Comparison of ENCODE assay signal across 27 cellular contexts in genomic region chr3:106850429-106850828, GRCh38.
A peak's percentile ranks its signal among the peaks of the same experiment; 100 is the strongest.
DNase-seq lines count a peak whose midpoint lies in the region; ATAC-seq, FAIRE-seq and TF ChIP-seq lines count a peak whose summit lies in the region.
"Had no signal": no experiment of that assay in that cellular context is flagged by ENCODE, and none has a peak within 500 bp of the region (broad histone marks: within the 10 kb centered on the region; RNA-seq: fewer than 3 reads in every experiment).

No MANE protein-coding gene starts in this region.

- DNase-seq in EL (peak; percentile 75), IMR-90 (peak; percentile 76), dedifferentiated amniotic fluid mesenchymal stem cell (ENCODE audit: extremely low spot score) (peak; percentile 53), osteoblast (ENCODE audit: insufficient read length, low spot score, missing footprints) (peak; percentile 73), neural progenitor cell (ENCODE audit: low spot score) (no peak), GM12891 (ENCODE audit: insufficient read length, low spot score) (no peak), amygdala (lab: John Stamatoyannopoulos, UW) (no peak)
- DNase-seq: activated CD8-positive, alpha-beta memory T cell treated with anti-CD3 and anti-CD28 coated beads for 24 hours; activated T-cell treated with anti-CD3 and anti-CD28 coated beads, Interleukin-2, amount 50 U/mL, for 1 hour; adrenal gland; CD8-positive, alpha-beta memory T cell; effector CD4-positive, alpha-beta T cell; Karpas-422; kidney; NCI-H1048; NCI-H1694 treated with DMSO at 0.1 percent for 48 hours; NCI-H526 treated with DMSO at 0.1 percent for 48 hours; stimulated activated CD4-positive, alpha-beta T cell treated with anti-CD3 and anti-CD28 coated beads, Interleukin-1b, Interleukin-23, amount 100 ng/mL, for 48 hours had no signal

- H3K9ac ChIP-seq in IMR-90 (ENCODE audit: low read depth, low read length), result no peak overlapping the region
- no peak overlapping the region for H3K9ac ChIP-seq in neural progenitor cell

- POLR2A ChIA-PET in IMR-90 (lab: Charles Lee; ENCODE audit: unreplicated experiment), result no interaction called here

- H2BK15ac ChIP-seq in IMR-90 (ENCODE audit: low read depth, low read length), result no peak overlapping the region

- H4K91ac ChIP-seq in IMR-90 (ENCODE audit: insufficient read depth, low read depth, low read length), result no peak overlapping the region

- dilution Hi-C loops in IMR-90 (cut with HindIII; ENCODE audit: low sequenced_read_pairs, unreplicated experiment), result no loop called here

- H3K79me2 ChIP-seq in osteoblast (ENCODE audit: insufficient read depth, low read length), result peaks cover 28% of the 10 kb centered on the region
- H3K79me2 ChIP-seq in neural progenitor cell (ENCODE audit: low read depth), result no peaks in the 10 kb centered on the region

- H4K8ac ChIP-seq in IMR-90 (ENCODE audit: low read depth in 2 of 2, low read length in 2 of 2), result 0 out of 4 replicates have a peak overlapping the region, but pooled peaks of 1 of the 2 experiments have one; percentile 1

- no peak for TF ChIP-seq RAD21 in IMR-90 (IDR thresholded peaks at IDR 0.05; ENCODE audit: low read length)

- no peaks in the 10 kb centered on the region for H3K4me1 Mint-ChIP-seq in activated T-helper 17 cell treated with anti-CD3 and anti-CD28 coated beads, Interleukin-2, amount 50 U/mL, for 72 hours
- H3K4me1 Mint-ChIP-seq in neural progenitor cell, result no peaks in the 10 kb centered on the region
- H3K4me1 Mint-ChIP-seq: CD8-positive, alpha-beta memory T cell; neural crest cell had no signal

- TF ChIP-seq POLR2A in IMR-90 (IDR thresholded peaks at IDR 0.05; ENCODE audit: low read depth, low read length), result no peak
- TF ChIP-seq POLR2A in GM12891 (IDR thresholded peaks at IDR 0.05; ENCODE audit: low read depth, low read length), result no peak

- H3K36me3 ChIP-seq in IMR-90 (ENCODE audit: control insufficient read depth, insufficient read depth, low read length) (no peaks in the 10 kb centered on the region), osteoblast (ENCODE audit: insufficient read depth, low read length) (no peaks in the 10 kb centered on the region), neural progenitor cell (no peaks in the 10 kb centered on the region)
- H3K36me3 ChIP-seq: adrenal gland had no signal

- H3K9me3 ChIP-seq in IMR-90 (ENCODE audit: control insufficient read depth, insufficient read depth, low read length), result no peaks in the 10 kb centered on the region
- H3K9me3 ChIP-seq in osteoblast (ENCODE audit: low read depth, low read length), result no peaks in the 10 kb centered on the region
- H3K9me3 ChIP-seq in neural progenitor cell (ENCODE audit: low read depth), result no peaks in the 10 kb centered on the region
- H3K9me3 ChIP-seq: adrenal gland had no signal

- no peaks in the 10 kb centered on the region for H3K79me1 ChIP-seq in IMR-90 (ENCODE audit: low read depth in 1 of 2, low read length in 2 of 2)

- H3K27me3 Mint-ChIP-seq in activated T-helper 17 cell treated with anti-CD3 and anti-CD28 coated beads, Interleukin-2, amount 50 U/mL, for 72 hours, result no peaks in the 10 kb centered on the region
- no peaks in the 10 kb centered on the region for H3K27me3 Mint-ChIP-seq in neural progenitor cell (ENCODE audit: insufficient read depth, low read depth)
- H3K27me3 Mint-ChIP-seq: progenitor cell of endocrine pancreas, type B pancreatic cell had no signal

- no peak overlapping the region for H3K4ac ChIP-seq in IMR-90 (ENCODE audit: low read depth, low read length)

- no peak overlapping the region for H3K27ac Mint-ChIP-seq in activated T-helper 17 cell treated with anti-CD3 and anti-CD28 coated beads, Interleukin-2, amount 50 U/mL, for 72 hours
- H3K27ac Mint-ChIP-seq in neural progenitor cell, result no peak overlapping the region
- H3K27ac Mint-ChIP-seq: progenitor cell of endocrine pancreas; T-helper 1 cell treated with Interleukin-12 subunit alpha and Interleukin-12 subunit beta and Interleukin-4 antibody, amounts not matched to agents 30 μg/mL and 1 μg/mL, for 36 hours; type B pancreatic cell had no signal

- H2BK20ac ChIP-seq in IMR-90 (ENCODE audit: low read depth, low read length), result 0 out of 2 replicates have a peak overlapping the region, but pooled peaks have one; percentile 3

- no peak overlapping the region for H2AK9ac ChIP-seq in IMR-90 (replicated peaks; ENCODE audit: low read depth, low read length, poor library complexity)

- TF ChIP-seq CTCF in IMR-90 (conservative IDR thresholded peaks at IDR 0.05; ENCODE audit: low read depth, low read length), result no peak
- no peak for TF ChIP-seq CTCF in osteoblast (IDR thresholded peaks at IDR 0.05; ENCODE audit: extremely low read depth, low read depth, low read length)
- TF ChIP-seq CTCF in neural progenitor cell (IDR thresholded peaks at IDR 0.05), result no peak

- no peak overlapping the region for H3K27ac ChIP-seq in IMR-90 (ENCODE audit: insufficient read depth, low read length)
- H3K27ac ChIP-seq in osteoblast (ENCODE audit: low read depth, low read length), result peak overlapping the region; percentile 65
- H3K27ac ChIP-seq in neural progenitor cell, result no peak overlapping the region
- H3K27ac ChIP-seq: adrenal gland, epithelial cell of prostate, skin epidermis had no signal

- H3K23ac ChIP-seq in IMR-90 (ENCODE audit: low read depth, low read length), result no peak overlapping the region

- H3F3A ChIP-seq in neural progenitor cell (ENCODE audit: low read depth), result no peaks in the 10 kb centered on the region

- no peak overlapping the region for H2AK5ac ChIP-seq in IMR-90 (ENCODE audit: low read depth, low read length)

- intact Hi-C loops in IMR-90 (cut with micrococcal nuclease), result no loop called here

- no TSS peak for BruUV-seq in IMR-90 (replicated peaks; lab: Mats Ljungman, UMichigan)

- H3K56ac ChIP-seq in IMR-90 (ENCODE audit: extremely low read depth, insufficient read depth, low read length), result no peak overlapping the region

- CTCF ChIA-PET in IMR-90 (lab: Yijun Ruan, JAX), result no interaction called here

- H3K9me1 ChIP-seq in IMR-90 (ENCODE audit: insufficient read depth, low read length), result no peaks in the 10 kb centered on the region

- H3K4me1 ChIP-seq in IMR-90 (ENCODE audit: control insufficient read depth, insufficient read depth, low read length) (no peaks in the 10 kb centered on the region), osteoblast (ENCODE audit: insufficient read depth, low read length) (peaks cover 30% of the 10 kb centered on the region), neural progenitor cell (no peaks in the 10 kb centered on the region)
- H3K4me1 ChIP-seq: adrenal gland had no signal

- H3K9me3 Mint-ChIP-seq in activated T-helper 17 cell treated with anti-CD3 and anti-CD28 coated beads, Interleukin-2, amount 50 U/mL, for 72 hours, result peaks cover 4% of the 10 kb centered on the region
- H3K9me3 Mint-ChIP-seq in neural progenitor cell, result peaks cover 4% of the 10 kb centered on the region
- H3K9me3 Mint-ChIP-seq: CD8-positive, alpha-beta memory T cell; T-helper 1 cell treated with Interleukin-12 subunit alpha and Interleukin-12 subunit beta and Interleukin-4 antibody, amounts not matched to agents 30 μg/mL and 1 μg/mL, for 36 hours had no signal

- no CpG with 5 or more reads among the region's 3 CpGs for WGBS in IMR-90 (ENCODE audit: extremely low coverage in 2 of 2, insufficient read length in 1 of 2), 2 experiments

- no peaks in the 10 kb centered on the region for H4K20me1 ChIP-seq in IMR-90 (ENCODE audit: insufficient read depth, low read length)
- H4K20me1 ChIP-seq in osteoblast (ENCODE audit: insufficient read depth, low read length), result no peaks in the 10 kb centered on the region
- H4K20me1 ChIP-seq in neural progenitor cell (ENCODE audit: low read depth), result no peaks in the 10 kb centered on the region

- H4K5ac ChIP-seq in IMR-90 (ENCODE audit: low read depth, low read length), result no peak overlapping the region

- ATAC-seq in IMR-90 (ENCODE audit: low read depth), result peak; percentile 87
- no peak for ATAC-seq in activated T-helper 17 cell treated with anti-CD3 and anti-CD28 coated beads, Interleukin-2, amount 50 U/mL, for 72 hours (replicated peaks)

- H3K14ac ChIP-seq in IMR-90 (replicated peaks; ENCODE audit: low read depth, low read length), result no peak overlapping the region

- H2BK120ac ChIP-seq in IMR-90 (ENCODE audit: low read depth, low read length), result peak overlapping the region; percentile 6; the same call in 1 of the 2 replicates

- no peak overlapping the region for H2BK5ac ChIP-seq in IMR-90 (ENCODE audit: low read depth, low read length, poor library complexity, severe bottlenecking)

- no peaks in the 10 kb centered on the region for H3K36me3 Mint-ChIP-seq in activated T-helper 17 cell treated with anti-CD3 and anti-CD28 coated beads, Interleukin-2, amount 50 U/mL, for 72 hours (ENCODE audit: low read depth)
- H3K36me3 Mint-ChIP-seq in neural progenitor cell, result no peaks in the 10 kb centered on the region
- H3K36me3 Mint-ChIP-seq: CD8-positive, alpha-beta memory T cell had no signal

- FAIRE-seq in GM12891 (lab: Jason Lieb, UNC), result no peak
- FAIRE-seq: G401.6, kidney had no signal

- no peak overlapping the region for H3K18ac ChIP-seq in IMR-90 (ENCODE audit: low read depth, low read length)

- in situ Hi-C loops in IMR-90 (cut with MboI; ENCODE audit: low sequenced_read_pairs), result no loop called here

- H2AFZ ChIP-seq in IMR-90 (replicated peaks; ENCODE audit: low read length, poor library complexity) (peak overlapping the region; percentile 36), osteoblast (ENCODE audit: low read length) (peak overlapping the region; percentile 27), neural progenitor cell (replicated peaks) (no peak overlapping the region)

- H3K4me3 ChIP-seq in IMR-90 (ENCODE audit: insufficient read depth, low read depth, low read length), result no peak overlapping the region
- H3K4me3 ChIP-seq in osteoblast (ENCODE audit: insufficient read depth, low read length), result peak overlapping the region; percentile 61
- H3K4me3 ChIP-seq in neural progenitor cell, result no peak overlapping the region
- H3K4me3 ChIP-seq: adrenal gland, lung, skin epidermis had no signal

- H3K27me3 ChIP-seq in IMR-90 (ENCODE audit: control insufficient read depth, insufficient read depth, low read length) (no peaks in the 10 kb centered on the region), osteoblast (ENCODE audit: insufficient read depth, low read length) (no peaks in the 10 kb centered on the region), neural progenitor cell (no peaks in the 10 kb centered on the region)
- H3K27me3 ChIP-seq: adrenal gland had no signal

- no peak overlapping the region for H3K4me3 Mint-ChIP-seq in activated T-helper 17 cell treated with anti-CD3 and anti-CD28 coated beads, Interleukin-2, amount 50 U/mL, for 72 hours
- no peak overlapping the region for H3K4me3 Mint-ChIP-seq in neural progenitor cell
- H3K4me3 Mint-ChIP-seq: CD8-positive, alpha-beta memory T cell; neural crest cell; T-helper 1 cell treated with Interleukin-12 subunit alpha and Interleukin-12 subunit beta and Interleukin-4 antibody, amounts not matched to agents 30 μg/mL and 1 μg/mL, for 36 hours; type B pancreatic cell had no signal

- H3K4me2 ChIP-seq in IMR-90 (ENCODE audit: low read depth, low read length), result no peak overlapping the region
- H3K4me2 ChIP-seq in osteoblast (ENCODE audit: insufficient read depth, low read length), result peak overlapping the region; percentile 73
- no peak overlapping the region for H3K4me2 ChIP-seq in neural progenitor cell

TF ChIP-seq in IMR-90, 13 proteins besides CTCF, POLR2A, EP300 and RAD21 (continues in another document):
- TF ChIP-seq BHLHE40 (IDR thresholded peaks at IDR 0.05; ENCODE audit: low read depth, low read length), result no peak

TF ChIP-seq in GM12891, 5 proteins besides CTCF, POLR2A, EP300 and RAD21 (continues in another document):
- TF ChIP-seq POU2F2 (IDR thresholded peaks at IDR 0.05; ENCODE audit: low read depth, low read length), result no peak

Comparison
In these comparisons a context has a peak if more than half of its experiments do, and no peak if none do; other contexts are left out.
1. DNase-seq: peak in EL (single experiment), IMR-90 (single experiment), dedifferentiated amniotic fluid mesenchymal stem cell (single experiment) and osteoblast (single experiment); none in neural progenitor cell (single experiment), GM12891 (single experiment) and amygdala (0 of 56).